14 cellular contexts compared by ENCODE assay signal in genomic region chr10:19347592-19347991, GRCh38.
DNase-seq lines count a peak whose midpoint lies in the region; ATAC-seq and TF ChIP-seq lines count a peak whose summit lies in the region.
"Had no signal": no experiment of that assay in that cellular context is flagged by ENCODE, and none has a peak within 500 bp of the region (broad histone marks: within the 10 kb centered on the region; RNA-seq: fewer than 3 reads in every experiment).

No MANE protein-coding gene starts in this region.

- no peak overlapping the region for H3K4me3 Mint-ChIP-seq in H9
- H3K4me3 Mint-ChIP-seq: activated naive CD8-positive, alpha-beta T cell treated with anti-CD3 and anti-CD28 coated beads, Interleukin-2, amount 10 ng/mL, durations not matched to agents 7 days and 5 days had no signal

- no peak for ATAC-seq in HG02610 (IDR thresholded peaks at IDR 0.05; ENCODE audit: unreplicated experiment)

- no peak overlapping the region for H3K23ac ChIP-seq in H9 (ENCODE audit: insufficient read length, low read depth, low read length)

- DNase-seq in A673 (ENCODE audit: low spot score): peak; percentile 23
- no peak for DNase-seq in H9
- no peak for DNase-seq in astrocyte of the cerebellum (ENCODE audit: low read depth)
- no peak for DNase-seq in kidney epithelial cell (ENCODE audit: low read depth)
- DNase-seq in MM.1S: no peak
- DNase-seq in ureter (ENCODE audit: low spot score): no peak
- no peak for DNase-seq in testis
- DNase-seq: activated naive CD8-positive, alpha-beta T cell treated with anti-CD3 and anti-CD28 coated beads, Interleukin-2, amount 10 ng/mL, durations not matched to agents 7 days and 5 days; GF-D8; MG63; stimulated activated naive CD4-positive, alpha-beta T cell had no signal

- no peaks in the 10 kb centered on the region for H3F3A ChIP-seq in MM.1S (ENCODE audit: insufficient read depth, low read length)

- BruUV-seq in A673 (replicated peaks; lab: Mats Ljungman, UMichigan): no TSS peak

- H3K79me2 ChIP-seq in H9 (ENCODE audit: insufficient read depth, low read length) (no peaks in the 10 kb centered on the region), MM.1S (ENCODE audit: low read length) (no peaks in the 10 kb centered on the region)
- H3K79me2 ChIP-seq: parathyroid adenoma had no signal

- H3K9me3 ChIP-seq in A673 (ENCODE audit: low read depth, low read length, poor library complexity, severe bottlenecking) (no peaks in the 10 kb centered on the region), H9 (ENCODE audit: control insufficient read depth, low read depth, low read length) (no peaks in the 10 kb centered on the region), MM.1S (replicated peaks; ENCODE audit: insufficient read depth, low read length) (no peaks in the 10 kb centered on the region), testis (no peaks in the 10 kb centered on the region)
- H3K9me3 ChIP-seq: BLaER1 treated with 17β-estradiol and CSF1 and Interleukin-3, amounts not matched to agents 10 nM and 100 nM; MG63 had no signal

- POLR2A ChIA-PET in A673 (lab: Charles Lee; ENCODE audit: low non-redundant PET): no interaction called here

- no peak for TF ChIP-seq POLR2A in testis (IDR thresholded peaks at IDR 0.05)

- H4K20me1 ChIP-seq in H9 (ENCODE audit: control insufficient read depth, insufficient read depth, insufficient read length) (no peaks in the 10 kb centered on the region), MM.1S (ENCODE audit: insufficient read depth, low read length) (no peaks in the 10 kb centered on the region)
- H4K20me1 ChIP-seq: BLaER1 treated with 17β-estradiol and CSF1 and Interleukin-3, amounts not matched to agents 10 nM and 100 nM had no signal

- no peak overlapping the region for H4K91ac ChIP-seq in H9 (ENCODE audit: insufficient read length, low read depth, low read length)

- H2BK15ac ChIP-seq in H9 (ENCODE audit: low read depth, low read length): no peak overlapping the region

- CTCF ChIA-PET in A673 (lab: Charles Lee): no interaction called here

- H3K9me2 ChIP-seq in MM.1S (replicated peaks; ENCODE audit: insufficient read depth, low read length): no peaks in the 10 kb centered on the region

- H2BK5ac ChIP-seq in H9 (ENCODE audit: insufficient read length, low read length): no peak overlapping the region

- in situ Hi-C loops in astrocyte of the cerebellum (cut with HindIII; ENCODE audit: low sequenced_read_pairs): no loop called here

- H4K5ac ChIP-seq in H9 (ENCODE audit: insufficient read length, low read depth, low read length): no peak overlapping the region

- no peak overlapping the region for H2BK20ac ChIP-seq in H9 (ENCODE audit: low read depth, low read length, poor library complexity, severe bottlenecking)

- H3K27ac ChIP-seq in A673 (ENCODE audit: low read depth, low read length, poor library complexity, severe bottlenecking) (no peak overlapping the region), H9 (ENCODE audit: insufficient read length, low read depth, low read length) (no peak overlapping the region), MM.1S (ENCODE audit: low read length) (no peak overlapping the region), testis (no peak overlapping the region)
- H3K27ac ChIP-seq: BLaER1 treated with 17β-estradiol and CSF1 and Interleukin-3, amounts not matched to agents 10 nM and 100 nM; parathyroid adenoma had no signal

- no peaks in the 10 kb centered on the region for H3K4me1 ChIP-seq in A673 (ENCODE audit: insufficient read depth, low read length, poor library complexity, severe bottlenecking)
- no peaks in the 10 kb centered on the region for H3K4me1 ChIP-seq in H9 (ENCODE audit: insufficient read depth, low read length)
- H3K4me1 ChIP-seq in MM.1S (ENCODE audit: low read length): no peaks in the 10 kb centered on the region
- H3K4me1 ChIP-seq in testis: no peaks in the 10 kb centered on the region
- H3K4me1 ChIP-seq: BLaER1 treated with 17β-estradiol and CSF1 and Interleukin-3, amounts not matched to agents 10 nM and 100 nM; parathyroid adenoma had no signal

- H3K27me3 ChIP-seq in A673 (replicated peaks; ENCODE audit: insufficient read depth, low read depth, low read length, poor library complexity) (peaks cover 4% of the 10 kb centered on the region), H9 (ENCODE audit: insufficient read depth, low read length) (no peaks in the 10 kb centered on the region), kidney epithelial cell (ENCODE audit: control insufficient read depth, insufficient read depth, low read length) (no peaks in the 10 kb centered on the region), MM.1S (replicated peaks; ENCODE audit: insufficient read depth, low read length) (no peaks in the 10 kb centered on the region), testis (no peaks in the 10 kb centered on the region)
- H3K27me3 ChIP-seq: BLaER1 treated with 17β-estradiol and CSF1 and Interleukin-3, amounts not matched to agents 10 nM and 100 nM; MG63 had no signal

- H3K14ac ChIP-seq in H9 (ENCODE audit: insufficient read depth, low read length): no peak overlapping the region

- no peaks in the 10 kb centered on the region for H3K79me1 ChIP-seq in H9 (ENCODE audit: insufficient read depth, low read depth, low read length, poor library complexity, severe bottlenecking)

- H3K4me1 Mint-ChIP-seq in H9: no peaks in the 10 kb centered on the region
- H3K4me1 Mint-ChIP-seq: activated naive CD8-positive, alpha-beta T cell treated with anti-CD3 and anti-CD28 coated beads, Interleukin-2, amount 10 ng/mL, durations not matched to agents 7 days and 5 days had no signal

- no peaks in the 10 kb centered on the region for H3K27me3 Mint-ChIP-seq in H9 (ENCODE audit: low read depth)
- H3K27me3 Mint-ChIP-seq: activated naive CD8-positive, alpha-beta T cell treated with anti-CD3 and anti-CD28 coated beads, Interleukin-2, amount 10 ng/mL, durations not matched to agents 7 days and 5 days had no signal

- H3T11ph ChIP-seq in H9 (ENCODE audit: low read length): no peak overlapping the region

- no peak overlapping the region for H3K9ac ChIP-seq in H9 (ENCODE audit: extremely low read depth, insufficient read length, low read length)
- H3K9ac ChIP-seq in MM.1S (ENCODE audit: low read length): no peak overlapping the region
- H3K9ac ChIP-seq: BLaER1 treated with 17β-estradiol and CSF1 and Interleukin-3, amounts not matched to agents 10 nM and 100 nM; parathyroid adenoma had no signal

- H3K4me3 ChIP-seq in A673 (ENCODE audit: low read depth, low read length, poor library complexity, severe bottlenecking): no peak overlapping the region
- no peak overlapping the region for H3K4me3 ChIP-seq in astrocyte of the cerebellum (ENCODE audit: low read depth, low read length)
- H3K4me3 ChIP-seq in kidney epithelial cell (ENCODE audit: low read depth, low read length): no peak overlapping the region
- no peak overlapping the region for H3K4me3 ChIP-seq in MM.1S (ENCODE audit: low read length)
- no peak overlapping the region for H3K4me3 ChIP-seq in testis
- H3K4me3 ChIP-seq: BLaER1 treated with 17β-estradiol and CSF1 and Interleukin-3, amounts not matched to agents 10 nM and 100 nM; MG63 had no signal

- WGBS in H9 (ENCODE audit: extremely low coverage, insufficient read length, low lambda C conversion rate): no CpG with 5 or more reads among the region's 4 CpGs
- WGBS in testis, 2 donors: 38 to 45% methylated on average over 4 of the region's 4 CpGs

- intact Hi-C loops in A673 (cut with micrococcal nuclease; ENCODE audit: unreplicated experiment) (no loop called here), testis (cut with DNase I; ENCODE audit: low total_unique reads) (no loop called here)

- no peak overlapping the region for H3K18ac ChIP-seq in H9 (ENCODE audit: insufficient read length, low read depth, low read length)

- H3K36me3 ChIP-seq in A673 (ENCODE audit: insufficient read depth, low read length, poor library complexity, severe bottlenecking) (no peaks in the 10 kb centered on the region), kidney epithelial cell (ENCODE audit: control insufficient read depth, insufficient read depth, low read length) (no peaks in the 10 kb centered on the region), MM.1S (replicated peaks; ENCODE audit: insufficient read depth, low read length) (no peaks in the 10 kb centered on the region), testis (ENCODE audit: low read depth, missing control alignments) (no peaks in the 10 kb centered on the region)
- H3K36me3 ChIP-seq: BLaER1 treated with 17β-estradiol and CSF1 and Interleukin-3, amounts not matched to agents 10 nM and 100 nM; MG63 had no signal

- peak; percentile 49 for TF ChIP-seq CTCF in A673 (conservative IDR thresholded peaks at IDR 0.05; ENCODE audit: low read depth, low read length)
- peak; percentile 65 for TF ChIP-seq CTCF in H9 (conservative IDR thresholded peaks at IDR 0.05)
- TF ChIP-seq CTCF in astrocyte of the cerebellum (IDR thresholded peaks at IDR 0.05; ENCODE audit: low read depth, low read length, missing control alignments): peak; percentile 32
- peak; percentile 40 for TF ChIP-seq CTCF in kidney epithelial cell (IDR thresholded peaks at IDR 0.05; ENCODE audit: insufficient read depth, low read length, poor library complexity, severe bottlenecking)
- no peak for TF ChIP-seq CTCF in MM.1S (IDR thresholded peaks at IDR 0.05; ENCODE audit: low read length)
- peak in 1 of 3 experiments; percentile 22 for TF ChIP-seq CTCF in testis (IDR thresholded peaks at IDR 0.05)

- H4K8ac ChIP-seq in H9 (replicated peaks; ENCODE audit: insufficient read length, low read depth, low read length): no peak overlapping the region

- H3K36me3 Mint-ChIP-seq in H9 (ENCODE audit: insufficient read depth in 1 of 3, low read depth in 3 of 3): no peaks in the 10 kb centered on the region
- H3K36me3 Mint-ChIP-seq: activated naive CD8-positive, alpha-beta T cell treated with anti-CD3 and anti-CD28 coated beads, Interleukin-2, amount 10 ng/mL, durations not matched to agents 7 days and 5 days had no signal

- no peak overlapping the region for H2BK12ac ChIP-seq in H9 (ENCODE audit: insufficient read length, low read depth, low read length)

- H2BK120ac ChIP-seq in H9 (ENCODE audit: low read depth, low read length, poor library complexity, severe bottlenecking): no peak overlapping the region

- H3K23me2 ChIP-seq in H9 (ENCODE audit: insufficient read length, low read depth, low read length, poor library complexity, severe bottlenecking): no peaks in the 10 kb centered on the region

- H2AK5ac ChIP-seq in H9 (ENCODE audit: insufficient read length, low read length): no peak overlapping the region

- no peak overlapping the region for H3K56ac ChIP-seq in H9 (ENCODE audit: insufficient read length, low read depth, low read length)

- H3K4ac ChIP-seq in H9 (ENCODE audit: low read depth, low read length): no peak overlapping the region

- H3K4me2 ChIP-seq in H9 (ENCODE audit: insufficient read depth, insufficient read length, low read length): no peak overlapping the region
- no peak overlapping the region for H3K4me2 ChIP-seq in MM.1S (ENCODE audit: low read depth, low read length)
- H3K4me2 ChIP-seq: BLaER1 treated with 17β-estradiol and CSF1 and Interleukin-3, amounts not matched to agents 10 nM and 100 nM had no signal

- H3K9me3 Mint-ChIP-seq in H9: no peaks in the 10 kb centered on the region

- no peak overlapping the region for H2AFZ ChIP-seq in H9 (ENCODE audit: low read length)
- no peak overlapping the region for H2AFZ ChIP-seq in MM.1S (ENCODE audit: low read length)
- H2AFZ ChIP-seq: parathyroid adenoma had no signal

- no peak overlapping the region for H3K27ac Mint-ChIP-seq in H9
- H3K27ac Mint-ChIP-seq: activated naive CD8-positive, alpha-beta T cell treated with anti-CD3 and anti-CD28 coated beads, Interleukin-2, amount 10 ng/mL, durations not matched to agents 7 days and 5 days had no signal
